In the genomic region with DNA sequence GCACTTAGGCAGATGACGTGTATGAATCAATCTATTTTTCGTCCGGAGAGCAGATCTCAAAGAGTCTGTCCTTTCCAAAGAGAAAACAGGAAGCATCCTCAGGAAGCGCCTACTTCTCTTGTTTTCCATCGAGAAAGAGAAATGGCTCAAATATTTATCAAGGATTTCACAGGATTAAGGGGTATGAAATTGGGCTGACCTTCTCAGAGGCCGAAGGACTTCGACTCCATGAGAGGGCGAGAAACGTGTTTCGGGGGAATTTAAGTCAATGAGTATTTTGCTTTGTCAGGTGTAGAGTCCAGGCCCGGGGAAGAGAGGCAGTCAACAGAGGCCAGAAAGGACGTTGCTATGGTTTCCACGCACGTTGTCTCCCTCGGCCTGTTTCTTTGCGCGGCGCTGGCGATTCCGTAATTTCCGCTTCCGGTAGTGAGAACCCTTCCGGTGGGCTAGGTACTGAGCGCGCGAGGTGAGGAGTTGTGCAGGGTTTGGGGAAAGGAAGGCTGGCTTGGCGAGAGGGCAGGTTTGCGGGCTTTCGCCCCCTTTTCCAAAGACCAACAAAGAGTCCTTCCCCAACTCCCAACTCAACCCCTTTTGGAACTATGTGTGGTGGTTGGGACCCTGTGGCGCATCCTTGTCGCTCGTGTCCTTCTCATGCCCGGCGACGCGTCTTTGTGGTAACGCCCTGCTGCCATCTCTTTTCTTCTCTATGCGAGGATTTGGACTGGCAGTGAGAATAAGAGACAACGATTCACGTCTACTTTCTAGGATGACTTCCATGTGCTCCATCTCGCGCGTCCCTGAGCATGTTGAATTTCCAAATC, we compare ENCODE assay signal across 8 cellular contexts. TPM values are rescaled to one million over a fixed set of nuclear protein-coding genes. Genes with fewer than 3 reads are reported as not detected.
A peak's percentile ranks its signal among the peaks of the same experiment; 100 is the strongest.
DNase-seq lines count a peak whose midpoint lies in the region; FAIRE-seq and TF ChIP-seq lines count a peak whose summit lies in the region.

TSS of gene MRPS21 (plus strand) at position 429 of the 821 bp plus-strand sequence. CDS start 506 bp downstream, outside the sequence.

- H3K27me3 Mint-ChIP-seq in HFFc6 (ENCODE audit: insufficient read depth), result no peaks in the 10 kb centered on the region; the same call in none of the 2 replicates

- no peak within 1 kb of the TSS for H2BK120ac ChIP-seq in neuronal stem cell (ENCODE audit: low read depth, low read length)

- H3K4me1 Mint-ChIP-seq in HFFc6 (ENCODE audit: low read depth), result peaks cover 29% of the 10 kb centered on the region

- H3K4me1 ChIP-seq in neuronal stem cell (ENCODE audit: control insufficient read depth in 2 of 2, insufficient read depth in 1 of 2, low read depth in 1 of 2, low read length in 2 of 2), result peaks cover 2 to 9% of the 10 kb centered on the region in 2 donors

- FAIRE-seq in frontal cortex (lab: Jason Lieb, UNC), result no peak

- no peak within 1 kb of the TSS for H3K14ac ChIP-seq in neuronal stem cell (ENCODE audit: low read length)

- peak within 1 kb of the TSS; percentile 81 for H2AFZ ChIP-seq in neuronal stem cell (ENCODE audit: low read length)

- peak within 1 kb of the TSS; percentile 66 for H3K27ac ChIP-seq in neuronal stem cell (replicated peaks; ENCODE audit: low read length)

- no peak within 1 kb of the TSS for H2BK12ac ChIP-seq in neuronal stem cell (ENCODE audit: low read length)

- H3K4me3 ChIP-seq in NB4 (ENCODE audit: low read depth, low read length) (peak within 1 kb of the TSS; percentile 100), neuronal stem cell (ENCODE audit: low read length in 2 of 2) (peak within 1 kb of the TSS; percentile 71 to 94)

- WGBS in neuronal stem cell (ENCODE audit: extremely low coverage in 2 of 2, insufficient read length in 2 of 2, insufficient replicate concordance in 1 of 2), 2 donors, result no CpG with 5 or more reads among the region's 43 CpGs

- peak within 1 kb of the TSS; percentile 47 for H3K4ac ChIP-seq in neuronal stem cell (ENCODE audit: low read length)

- H3K9me3 Mint-ChIP-seq in HFFc6, result no peaks in the 10 kb centered on the region

- TF ChIP-seq POLR2A in NB4 (IDR thresholded peaks at IDR 0.05; ENCODE audit: extremely low read depth, insufficient read length), result peak; percentile 95

- no peak within 1 kb of the TSS for H2BK5ac ChIP-seq in neuronal stem cell (ENCODE audit: low read length)

- no peak within 1 kb of the TSS for H4K91ac ChIP-seq in neuronal stem cell (ENCODE audit: low read depth, low read length, poor library complexity)

- peak within 1 kb of the TSS; percentile 3 for H2AK5ac ChIP-seq in neuronal stem cell (ENCODE audit: low read depth, low read length)

- no peaks in the 10 kb centered on the region for H3K27me3 ChIP-seq in neuronal stem cell (ENCODE audit: control insufficient read depth in 3 of 3, insufficient read depth in 3 of 3, low read depth in 1 of 3, low read length in 3 of 3)

- H3K23ac ChIP-seq in neuronal stem cell (ENCODE audit: low read depth, low read length, poor library complexity), result peak within 1 kb of the TSS; percentile 14

- H3K36me3 ChIP-seq in neuronal stem cell (replicated peaks in 1 of 2; ENCODE audit: control insufficient read depth in 2 of 2, insufficient read depth in 2 of 2, low read length in 2 of 2), result peaks cover 8 to 33% of the 10 kb centered on the region in 2 donors

- H3K27ac Mint-ChIP-seq in HFFc6, result peak within 1 kb of the TSS; percentile 100

- TF ChIP-seq CTCF in HFFc6 (IDR thresholded peaks at IDR 0.05) (no peak), NB4 (IDR thresholded peaks at IDR 0.05; ENCODE audit: low read depth, low read length) (no peak), subcutaneous adipose tissue (IDR thresholded peaks at IDR 0.05; ENCODE audit: low read depth) (no peak)

- H3K4me3 Mint-ChIP-seq in HFFc6, result peak within 1 kb of the TSS; percentile 98

- H3K9me3 ChIP-seq in neuronal stem cell (replicated peaks in 1 of 2; ENCODE audit: control insufficient read depth in 2 of 2, insufficient read depth in 1 of 2, low read depth in 1 of 2, low read length in 2 of 2), result no peaks in the 10 kb centered on the region

- H4K8ac ChIP-seq in neuronal stem cell (ENCODE audit: low read depth, low read length), result no peak within 1 kb of the TSS

- DNase-seq in GM03348 (ENCODE audit: low spot score), result peak; percentile 91
- peak; percentile 86 for DNase-seq in HFFc6
- DNase-seq in NB4 (ENCODE audit: low read depth), result peak; percentile 94
- DNase-seq in SK-N-DZ (ENCODE audit: low spot score), result peak; percentile 94
- DNase-seq in activated naive CD4-positive, alpha-beta T cell treated with Interleukin-2 at 50 U/mL for 16 hours, result peak; percentile 88
- DNase-seq in frontal cortex (ENCODE audit: low spot score in 2 of 2), result peak; percentile 46 to 79
- DNase-seq in neuronal stem cell (ENCODE audit: low spot score), result peak; percentile 78

- peak within 1 kb of the TSS; percentile 45 for H3K9ac ChIP-seq in neuronal stem cell (ENCODE audit: low read depth, low read length, poor library complexity)

- peak within 1 kb of the TSS; percentile 15 for H3K18ac ChIP-seq in neuronal stem cell (ENCODE audit: low read length)

- peak within 1 kb of the TSS; percentile 80 for H3K4me2 ChIP-seq in neuronal stem cell (ENCODE audit: insufficient read depth, low read length, poor library complexity, severe bottlenecking)

- H2BK15ac ChIP-seq in neuronal stem cell (ENCODE audit: low read length), result no peak within 1 kb of the TSS

- peaks cover 9% of the 10 kb centered on the region for H3K79me1 ChIP-seq in neuronal stem cell (ENCODE audit: low read depth, low read length)

- peaks cover 21% of the 10 kb centered on the region for H3K36me3 Mint-ChIP-seq in HFFc6 (ENCODE audit: low read depth)

RNA-seq across cellular contexts. Expression of gene MRPS21, which starts in this region (rescaled TPM):
- 10 to 100 TPM; 67.1 to 93.1 (median 85.2) TPM for total RNA-seq in HFFc6 (2021; fragmentation: NEBNext Ultra II Directional; extraction: Animal tissue kit (Norgen Biotek cat#: 25700))
- 200 and 203 TPM in 2 replicates for polyA plus RNA-seq in SK-N-DZ (2014; cell fraction: cytosol; rRNA removed)
- 214 and 248 TPM in 2 replicates for polyA plus RNA-seq in SK-N-DZ (2014; cell fraction: nucleus; rRNA removed)
- total RNA-seq in frontal cortex (84.0 TPM), subcutaneous adipose tissue (10 to 100 TPM; 30.0 to 47.9 (median 38.2) TPM)
- 124 TPM for polyA plus RNA-seq in neuronal stem cell (2013, experiment 1 of 2)
- 120 TPM for polyA plus RNA-seq in neuronal stem cell (2013, experiment 2 of 2)

Comparison
In these comparisons a context has a peak if more than half of its experiments do, and no peak if none do; other contexts are left out.
1. Peak in every context shown above with its lines: DNase-seq, H3K4me3 ChIP-seq and H3K27ac ChIP-seq.